ENCODE assay signal across 10 cellular contexts in genomic region chr2:66494708-66495107, GRCh38. TPM values are rescaled to one million over a fixed set of nuclear protein-coding genes. Genes with fewer than 3 reads are reported as not detected.
DNase-seq lines count a peak whose midpoint lies in the region; ATAC-seq, FAIRE-seq and TF ChIP-seq lines count a peak whose summit lies in the region.
"Had no signal": no experiment of that assay in that cellular context is flagged by ENCODE, and none has a peak within 500 bp of the region (broad histone marks: within the 10 kb centered on the region; RNA-seq: fewer than 3 reads in every experiment).

No MANE protein-coding gene starts in this region.

- DNase-seq in M059J (ENCODE audit: low read depth) (peak; percentile 78), bronchial epithelial cell (ENCODE audit: low read depth) (peak; percentile 92), HepG2 (ENCODE audit: low spot score) (peak; percentile 16), upper lobe of right lung (no peak), OCI-LY7 (ENCODE audit: low spot score) (no peak), NCI-H526 (lab: John Stamatoyannopoulos, UW) (no peak)
- DNase-seq: activated naive CD4-positive, alpha-beta T cell; NCI-H524; occipital lobe had no signal

- no peak overlapping the region for H3K9ac ChIP-seq in HepG2 (ENCODE audit: insufficient read depth, low read depth, low read length)

- WGBS in HepG2 (ENCODE audit: low lambda C conversion rate), result 30% methylated on average over 6 of the region's 6 CpGs

- no peaks in the 10 kb centered on the region for H3K9me2 ChIP-seq in OCI-LY7 (ENCODE audit: insufficient read depth, low read length)

- H3K79me2 ChIP-seq in HepG2 (ENCODE audit: insufficient read depth, low read length) (no peaks in the 10 kb centered on the region), OCI-LY7 (ENCODE audit: insufficient read depth, low read depth, low read length) (no peaks in the 10 kb centered on the region)

- POLR2A ChIA-PET in HepG2 (lab: Yijun Ruan, JAX) (no interaction called here), OCI-LY7 (lab: Charles Lee) (no interaction called here)

- no peak overlapping the region for H2AFZ ChIP-seq in HepG2 (ENCODE audit: low read length)
- H2AFZ ChIP-seq in OCI-LY7 (ENCODE audit: low read length), result no peak overlapping the region

- H3K4me1 ChIP-seq in HepG2 (ENCODE audit: insufficient read depth, low read length), result peaks cover 23% of the 10 kb centered on the region
- H3K4me1 ChIP-seq in upper lobe of right lung, result peaks cover 67% of the 10 kb centered on the region
- H3K4me1 ChIP-seq in OCI-LY7 (ENCODE audit: insufficient read depth, low read length, poor library complexity, severe bottlenecking), result no peaks in the 10 kb centered on the region

- intact Hi-C loops in HepG2 (cut with micrococcal nuclease; ENCODE audit: unreplicated experiment), result no loop called here
- intact Hi-C loops in upper lobe of right lung (cut with DNase I), result no loop called here
- intact Hi-C loops in OCI-LY7 (cut with micrococcal nuclease; ENCODE audit: unreplicated experiment), result no loop called here

- H3K36me3 ChIP-seq in bronchial epithelial cell (ENCODE audit: control insufficient read depth, insufficient read depth, low read length) (no peaks in the 10 kb centered on the region), HepG2 (replicated peaks in 1 of 2; ENCODE audit: control insufficient read depth in 1 of 2, insufficient read depth in 2 of 2, low read length in 2 of 2) (no peaks in the 10 kb centered on the region), upper lobe of right lung (no peaks in the 10 kb centered on the region), OCI-LY7 (ENCODE audit: insufficient read depth, low read length) (no peaks in the 10 kb centered on the region)

- H3K27ac ChIP-seq in HepG2 (ENCODE audit: extremely low read length, insufficient read depth, low read length), result no peak overlapping the region
- peak overlapping the region; percentile 11 for H3K27ac ChIP-seq in upper lobe of right lung
- no peak overlapping the region for H3K27ac ChIP-seq in OCI-LY7 (ENCODE audit: low read depth, low read length, poor library complexity, severe bottlenecking)

- no peaks in the 10 kb centered on the region for H3K9me3 ChIP-seq in HepG2 (ENCODE audit: low read length)
- no peaks in the 10 kb centered on the region for H3K9me3 ChIP-seq in upper lobe of right lung
- no peaks in the 10 kb centered on the region for H3K9me3 ChIP-seq in OCI-LY7 (ENCODE audit: low read length)

- no peak for TF ChIP-seq EP300 in HepG2 (IDR thresholded peaks at IDR 0.05; ENCODE audit: low read depth in 2 of 2, low read length in 2 of 2)
- TF ChIP-seq EP300 in HepG2 (CRISPR knock-in tag; IDR thresholded peaks at IDR 0.05; ENCODE audit: borderline replicate concordance), result no peak

- in situ Hi-C loops in HepG2 (cut with HindIII; ENCODE audit: extremely low pct_ligation_motif_present, low pct_unique_long_range_greater_than_20kb), result no loop called here

- TF ChIP-seq POLR2A in HepG2 (IDR thresholded peaks at IDR 0.05; ENCODE audit: insufficient read depth in 1 of 2, low read depth in 2 of 2, low read length in 2 of 2), result no peak

- TF ChIP-seq CTCF in bronchial epithelial cell (IDR thresholded peaks at IDR 0.05; ENCODE audit: insufficient read depth, low read length, severe bottlenecking), result no peak
- TF ChIP-seq CTCF in HepG2 (CRISPR knock-in tag; IDR thresholded peaks at IDR 0.05), result no peak
- no peak for TF ChIP-seq CTCF in upper lobe of right lung (IDR thresholded peaks at IDR 0.05)
- no peak for TF ChIP-seq CTCF in OCI-LY7 (conservative IDR thresholded peaks at IDR 0.05; ENCODE audit: low read length)

- no peak overlapping the region for H3K4me3 ChIP-seq in bronchial epithelial cell (ENCODE audit: low read depth, low read length)
- no peak overlapping the region for H3K4me3 ChIP-seq in HepG2 (replicated peaks in 1 of 3; ENCODE audit: insufficient read depth in 1 of 3, low read depth in 2 of 3, low read length in 3 of 3)
- no peak overlapping the region for H3K4me3 ChIP-seq in upper lobe of right lung
- H3K4me3 ChIP-seq in OCI-LY7 (ENCODE audit: low read depth, low read length, poor library complexity, severe bottlenecking), result no peak overlapping the region

- FAIRE-seq in bronchial epithelial cell (lab: Jason Lieb, UNC) (peak; percentile 7), HepG2 (lab: Jason Lieb, UNC) (no peak)

- TF ChIP-seq RAD21 in HepG2 (CRISPR knock-in tag; IDR thresholded peaks at IDR 0.05), result no peak

- no peak for ATAC-seq in HepG2
- ATAC-seq in upper lobe of right lung, result peak; percentile 53
- no peak for ATAC-seq in GM19395 (IDR thresholded peaks at IDR 0.05; ENCODE audit: unreplicated experiment)

- H4K20me1 ChIP-seq in HepG2 (ENCODE audit: insufficient read depth, low read length) (no peaks in the 10 kb centered on the region), OCI-LY7 (ENCODE audit: insufficient read depth, low read length) (no peaks in the 10 kb centered on the region)

- BruUV-seq in HepG2 (replicated peaks; lab: Mats Ljungman, UMichigan), result no TSS peak
- BruUV-seq in OCI-LY7 (replicated peaks; lab: Mats Ljungman, UMichigan), result no TSS peak

- H3K4me2 ChIP-seq in HepG2 (ENCODE audit: low read depth, low read length) (no peak overlapping the region), OCI-LY7 (ENCODE audit: low read length) (no peak overlapping the region)

- H3K27me3 ChIP-seq in bronchial epithelial cell (ENCODE audit: control insufficient read depth, insufficient read depth, low read length) (no peaks in the 10 kb centered on the region), HepG2 (ENCODE audit: control insufficient read depth in 1 of 2, insufficient read depth in 2 of 2, low read length in 2 of 2) (no peaks in the 10 kb centered on the region), upper lobe of right lung (no peaks in the 10 kb centered on the region)

- CTCF ChIA-PET in HepG2 (lab: Yijun Ruan, JAX; ENCODE audit: low intra/inter-chr PET ratio, low total read pairs), result no interaction called here
- CTCF ChIA-PET in OCI-LY7 (lab: Charles Lee; ENCODE audit: unreplicated experiment), result no interaction called here

TF ChIP-seq in HepG2, 621 proteins besides CTCF, POLR2A, EP300 and RAD21 (continues in another document):
- TF ChIP-seq ZFP36 (IDR thresholded peaks at IDR 0.05; ENCODE audit: borderline replicate concordance, low read depth, low read length, partially characterized antibody), result no peak
- TF ChIP-seq ZNF7 (CRISPR knock-in tag; IDR thresholded peaks at IDR 0.05), result no peak
- peak; percentile 97 for TF ChIP-seq CEBPB (IDR thresholded peaks at IDR 0.05; ENCODE audit: borderline replicate concordance, low read depth, low read length)
- TF ChIP-seq ATF4 (CRISPR knock-in tag; IDR thresholded peaks at IDR 0.05), result peak in 1 of 2 experiments; percentile 56; a peak in 1 of 4 replicates

RNA-seq across cellular contexts. Expression of gene MEIS1, which starts 59.8 kb away (rescaled TPM):
- total RNA-seq in M059J (2014; rRNA removed; shearing (Covaris generic)), result 3.4 and 4.5 TPM in 2 replicates
- total RNA-seq in bronchial epithelial cell, result 27.7 and 28.4 TPM in 2 replicates
- total RNA-seq in HepG2 (2016; rRNA removed; fragmentation: Illumina TruSeq; extraction: Trizol), result 4.5 and 6.0 TPM in 2 replicates
- total RNA-seq in HepG2 (2016; cell fraction: cytosol; rRNA removed; fragmentation: Illumina TruSeq; extraction: Trizol; ENCODE audit: low read depth), result 0.88 and 1.3 TPM in 2 replicates
- 4.4 and 6.6 TPM in 2 replicates for total RNA-seq in HepG2 (2016; cell fraction: insoluble cytoplasmic fraction; rRNA removed; fragmentation: Illumina TruSeq; extraction: Trizol)
- 2.1 and 4.3 TPM in 2 replicates for total RNA-seq in HepG2 (2016; cell fraction: membrane; rRNA removed; fragmentation: Illumina TruSeq; extraction: Trizol)
- 11.1 and 12.8 TPM in 2 replicates for total RNA-seq in HepG2 (2016; cell fraction: nucleus; rRNA removed; fragmentation: Illumina TruSeq; extraction: Trizol)
- polyA plus RNA-seq in HepG2 (2011; rRNA removed), result 2.6 and 3.8 TPM in 2 replicates
- polyA plus RNA-seq in HepG2 (2011; cell fraction: cytosol; rRNA removed), result 1.2 and 2.1 TPM in 2 replicates
- 3.6 and 3.7 TPM in 2 replicates for polyA plus RNA-seq in HepG2 (2011; cell fraction: nucleus; rRNA removed)
- polyA plus RNA-seq in HepG2 (2012), result 1.7 and 2.9 TPM in 2 replicates
- polyA plus RNA-seq in HepG2 (2016; cell fraction: cytosol; fragmentation: Illumina TruSeq; extraction: Trizol; ENCODE audit: low read depth), result 0.16 and 0.49 TPM in 2 replicates
- polyA plus RNA-seq in HepG2 (2016; cell fraction: insoluble cytoplasmic fraction; fragmentation: Illumina TruSeq; extraction: Trizol; ENCODE audit: low read depth), result 4.1 and 4.2 TPM in 2 replicates
- 1.0 and 1.1 TPM in 2 replicates for polyA plus RNA-seq in HepG2 (2016; cell fraction: membrane; fragmentation: Illumina TruSeq; extraction: Trizol; ENCODE audit: low read depth)
- polyA plus RNA-seq in HepG2 (2016; cell fraction: nucleus; fragmentation: Illumina TruSeq; extraction: Trizol; ENCODE audit: insufficient read depth, low read depth), result 4.8 and 9.7 TPM in 2 replicates
- polyA minus RNA-seq in HepG2 (2011; rRNA and poly(A)+ RNA removed; ENCODE audit: low replicate concordance), result 6.9 and 19.7 TPM in 2 replicates
- polyA minus RNA-seq in HepG2 (2011; cell fraction: cytosol; rRNA and poly(A)+ RNA removed), result 4.3 and 5.7 TPM in 2 replicates
- 19.1 and 25.4 TPM in 2 replicates for polyA minus RNA-seq in HepG2 (2011; cell fraction: nucleus; rRNA and poly(A)+ RNA removed)
- 48.0 TPM for total RNA-seq in upper lobe of right lung
- 5.4 and 14.3 TPM in 2 replicates for total RNA-seq in OCI-LY7 (2014; rRNA removed; shearing (Covaris generic))
- 6.1 and 7.3 TPM in 2 replicates for total RNA-seq in OCI-LY7 (2022)

Comparison
In these comparisons a context has a peak if more than half of its experiments do, and no peak if none do; other contexts are left out.
1. DNase-seq: peak in M059J (single experiment), bronchial epithelial cell (single experiment) and HepG2 (single experiment); none in upper lobe of right lung (single experiment), OCI-LY7 (single experiment) and NCI-H526 (0 of 2).